1 cellular context compared by ENCODE assay signal in genomic region chr14:74645735-74646134, GRCh38.
TF ChIP-seq lines count a peak whose summit lies in the region.

No MANE protein-coding gene starts in this region.

TF ChIP-seq in SK-N-SH treated with all-trans-retinoic acid at 6 μM for 48 hours, 23 proteins besides CTCF, POLR2A, EP300 and RAD21:
- TF ChIP-seq CSRNP3 (CRISPR knock-in tag; IDR thresholded peaks at IDR 0.05): no peak
- no peak for TF ChIP-seq PPARA (CRISPR knock-in tag; IDR thresholded peaks at IDR 0.05; ENCODE audit: borderline replicate concordance)
- TF ChIP-seq ZFP30 (CRISPR knock-in tag; IDR thresholded peaks at IDR 0.05): no peak
- TF ChIP-seq TCF4 (CRISPR knock-in tag; IDR thresholded peaks at IDR 0.05; ENCODE audit: borderline replicate concordance): no peak
- no peak for TF ChIP-seq POU6F1 (CRISPR knock-in tag; IDR thresholded peaks at IDR 0.05; ENCODE audit: borderline replicate concordance, low read depth)
